ENCODE assay signal across 2 cellular contexts in the genomic region with DNA sequence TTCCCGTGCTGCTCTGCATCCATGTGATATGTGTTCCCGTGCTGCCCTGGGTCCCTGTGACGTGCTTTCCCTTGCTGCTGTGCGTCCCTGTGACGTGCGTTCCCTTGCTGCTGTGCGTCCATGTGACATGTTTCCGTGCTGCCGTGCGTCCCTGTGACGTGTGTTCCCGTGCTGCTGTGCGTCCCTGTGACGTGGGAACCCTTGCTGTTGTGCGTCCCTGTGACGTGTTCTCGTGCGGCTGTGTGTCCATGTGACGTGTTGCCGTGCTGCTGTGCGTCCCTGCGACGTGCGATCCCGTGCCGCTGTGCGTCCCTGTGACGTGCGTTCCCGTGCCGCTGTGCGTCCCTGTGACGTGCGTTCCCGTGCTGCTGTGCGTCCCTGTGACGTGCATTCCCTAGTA.
TF ChIP-seq lines count a peak whose summit lies in the region.

No MANE protein-coding gene starts in this region.

TF ChIP-seq in IMR-90, 13 proteins besides CTCF, POLR2A, EP300 and RAD21:
- TF ChIP-seq FOS (IDR thresholded peaks at IDR 0.05; ENCODE audit: low read depth, low read length) = no peak
- no peak for TF ChIP-seq RFX5 (IDR thresholded peaks at IDR 0.05; ENCODE audit: low read depth, low read length)
- TF ChIP-seq BHLHE40 (IDR thresholded peaks at IDR 0.05; ENCODE audit: low read depth, low read length) = no peak
- no peak for TF ChIP-seq CHD1 (IDR thresholded peaks at IDR 0.05; ENCODE audit: low read depth, low read length)
- TF ChIP-seq NFE2L2 (IDR thresholded peaks at IDR 0.05; ENCODE audit: low read depth, low read length) = no peak
- TF ChIP-seq SMC3 (IDR thresholded peaks at IDR 0.05; ENCODE audit: low read depth, low read length) = no peak
- no peak for TF ChIP-seq CEBPB (IDR thresholded peaks at IDR 0.05; ENCODE audit: low read depth, low read length)
- no peak for TF ChIP-seq RCOR1 (IDR thresholded peaks at IDR 0.05; ENCODE audit: insufficient replicate concordance, low read length)
- TF ChIP-seq, protein P1, sequence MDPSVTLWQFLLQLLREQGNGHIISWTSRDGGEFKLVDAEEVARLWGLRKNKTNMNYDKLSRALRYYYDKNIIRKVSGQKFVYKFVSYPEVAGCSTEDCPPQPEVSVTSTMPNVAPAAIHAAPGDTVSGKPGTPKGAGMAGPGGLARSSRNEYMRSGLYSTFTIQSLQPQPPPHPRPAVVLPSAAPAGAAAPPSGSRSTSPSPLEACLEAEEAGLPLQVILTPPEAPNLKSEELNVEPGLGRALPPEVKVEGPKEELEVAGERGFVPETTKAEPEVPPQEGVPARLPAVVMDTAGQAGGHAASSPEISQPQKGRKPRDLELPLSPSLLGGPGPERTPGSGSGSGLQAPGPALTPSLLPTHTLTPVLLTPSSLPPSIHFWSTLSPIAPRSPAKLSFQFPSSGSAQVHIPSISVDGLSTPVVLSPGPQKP (IDR thresholded peaks at IDR 0.05; ENCODE audit: borderline replicate concordance, low read depth, low read length) = no peak
- TF ChIP-seq MXI1 (IDR thresholded peaks at IDR 0.05; ENCODE audit: borderline replicate concordance, low read depth, low read length) = no peak
- no peak for TF ChIP-seq MAFK (IDR thresholded peaks at IDR 0.05; ENCODE audit: low read depth, low read length)
- TF ChIP-seq, protein P2, sequence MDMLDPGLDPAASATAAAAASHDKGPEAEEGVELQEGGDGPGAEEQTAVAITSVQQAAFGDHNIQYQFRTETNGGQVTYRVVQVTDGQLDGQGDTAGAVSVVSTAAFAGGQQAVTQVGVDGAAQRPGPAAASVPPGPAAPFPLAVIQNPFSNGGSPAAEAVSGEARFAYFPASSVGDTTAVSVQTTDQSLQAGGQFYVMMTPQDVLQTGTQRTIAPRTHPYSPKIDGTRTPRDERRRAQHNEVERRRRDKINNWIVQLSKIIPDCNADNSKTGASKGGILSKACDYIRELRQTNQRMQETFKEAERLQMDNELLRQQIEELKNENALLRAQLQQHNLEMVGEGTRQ (IDR thresholded peaks at IDR 0.05; ENCODE audit: low read depth, low read length) = no peak
- no peak for TF ChIP-seq MAZ (IDR thresholded peaks at IDR 0.05; ENCODE audit: borderline replicate concordance, low read depth, low read length)

TF ChIP-seq in H1, 55 proteins besides CTCF, POLR2A, EP300 and RAD21:
- TF ChIP-seq, protein P3, sequence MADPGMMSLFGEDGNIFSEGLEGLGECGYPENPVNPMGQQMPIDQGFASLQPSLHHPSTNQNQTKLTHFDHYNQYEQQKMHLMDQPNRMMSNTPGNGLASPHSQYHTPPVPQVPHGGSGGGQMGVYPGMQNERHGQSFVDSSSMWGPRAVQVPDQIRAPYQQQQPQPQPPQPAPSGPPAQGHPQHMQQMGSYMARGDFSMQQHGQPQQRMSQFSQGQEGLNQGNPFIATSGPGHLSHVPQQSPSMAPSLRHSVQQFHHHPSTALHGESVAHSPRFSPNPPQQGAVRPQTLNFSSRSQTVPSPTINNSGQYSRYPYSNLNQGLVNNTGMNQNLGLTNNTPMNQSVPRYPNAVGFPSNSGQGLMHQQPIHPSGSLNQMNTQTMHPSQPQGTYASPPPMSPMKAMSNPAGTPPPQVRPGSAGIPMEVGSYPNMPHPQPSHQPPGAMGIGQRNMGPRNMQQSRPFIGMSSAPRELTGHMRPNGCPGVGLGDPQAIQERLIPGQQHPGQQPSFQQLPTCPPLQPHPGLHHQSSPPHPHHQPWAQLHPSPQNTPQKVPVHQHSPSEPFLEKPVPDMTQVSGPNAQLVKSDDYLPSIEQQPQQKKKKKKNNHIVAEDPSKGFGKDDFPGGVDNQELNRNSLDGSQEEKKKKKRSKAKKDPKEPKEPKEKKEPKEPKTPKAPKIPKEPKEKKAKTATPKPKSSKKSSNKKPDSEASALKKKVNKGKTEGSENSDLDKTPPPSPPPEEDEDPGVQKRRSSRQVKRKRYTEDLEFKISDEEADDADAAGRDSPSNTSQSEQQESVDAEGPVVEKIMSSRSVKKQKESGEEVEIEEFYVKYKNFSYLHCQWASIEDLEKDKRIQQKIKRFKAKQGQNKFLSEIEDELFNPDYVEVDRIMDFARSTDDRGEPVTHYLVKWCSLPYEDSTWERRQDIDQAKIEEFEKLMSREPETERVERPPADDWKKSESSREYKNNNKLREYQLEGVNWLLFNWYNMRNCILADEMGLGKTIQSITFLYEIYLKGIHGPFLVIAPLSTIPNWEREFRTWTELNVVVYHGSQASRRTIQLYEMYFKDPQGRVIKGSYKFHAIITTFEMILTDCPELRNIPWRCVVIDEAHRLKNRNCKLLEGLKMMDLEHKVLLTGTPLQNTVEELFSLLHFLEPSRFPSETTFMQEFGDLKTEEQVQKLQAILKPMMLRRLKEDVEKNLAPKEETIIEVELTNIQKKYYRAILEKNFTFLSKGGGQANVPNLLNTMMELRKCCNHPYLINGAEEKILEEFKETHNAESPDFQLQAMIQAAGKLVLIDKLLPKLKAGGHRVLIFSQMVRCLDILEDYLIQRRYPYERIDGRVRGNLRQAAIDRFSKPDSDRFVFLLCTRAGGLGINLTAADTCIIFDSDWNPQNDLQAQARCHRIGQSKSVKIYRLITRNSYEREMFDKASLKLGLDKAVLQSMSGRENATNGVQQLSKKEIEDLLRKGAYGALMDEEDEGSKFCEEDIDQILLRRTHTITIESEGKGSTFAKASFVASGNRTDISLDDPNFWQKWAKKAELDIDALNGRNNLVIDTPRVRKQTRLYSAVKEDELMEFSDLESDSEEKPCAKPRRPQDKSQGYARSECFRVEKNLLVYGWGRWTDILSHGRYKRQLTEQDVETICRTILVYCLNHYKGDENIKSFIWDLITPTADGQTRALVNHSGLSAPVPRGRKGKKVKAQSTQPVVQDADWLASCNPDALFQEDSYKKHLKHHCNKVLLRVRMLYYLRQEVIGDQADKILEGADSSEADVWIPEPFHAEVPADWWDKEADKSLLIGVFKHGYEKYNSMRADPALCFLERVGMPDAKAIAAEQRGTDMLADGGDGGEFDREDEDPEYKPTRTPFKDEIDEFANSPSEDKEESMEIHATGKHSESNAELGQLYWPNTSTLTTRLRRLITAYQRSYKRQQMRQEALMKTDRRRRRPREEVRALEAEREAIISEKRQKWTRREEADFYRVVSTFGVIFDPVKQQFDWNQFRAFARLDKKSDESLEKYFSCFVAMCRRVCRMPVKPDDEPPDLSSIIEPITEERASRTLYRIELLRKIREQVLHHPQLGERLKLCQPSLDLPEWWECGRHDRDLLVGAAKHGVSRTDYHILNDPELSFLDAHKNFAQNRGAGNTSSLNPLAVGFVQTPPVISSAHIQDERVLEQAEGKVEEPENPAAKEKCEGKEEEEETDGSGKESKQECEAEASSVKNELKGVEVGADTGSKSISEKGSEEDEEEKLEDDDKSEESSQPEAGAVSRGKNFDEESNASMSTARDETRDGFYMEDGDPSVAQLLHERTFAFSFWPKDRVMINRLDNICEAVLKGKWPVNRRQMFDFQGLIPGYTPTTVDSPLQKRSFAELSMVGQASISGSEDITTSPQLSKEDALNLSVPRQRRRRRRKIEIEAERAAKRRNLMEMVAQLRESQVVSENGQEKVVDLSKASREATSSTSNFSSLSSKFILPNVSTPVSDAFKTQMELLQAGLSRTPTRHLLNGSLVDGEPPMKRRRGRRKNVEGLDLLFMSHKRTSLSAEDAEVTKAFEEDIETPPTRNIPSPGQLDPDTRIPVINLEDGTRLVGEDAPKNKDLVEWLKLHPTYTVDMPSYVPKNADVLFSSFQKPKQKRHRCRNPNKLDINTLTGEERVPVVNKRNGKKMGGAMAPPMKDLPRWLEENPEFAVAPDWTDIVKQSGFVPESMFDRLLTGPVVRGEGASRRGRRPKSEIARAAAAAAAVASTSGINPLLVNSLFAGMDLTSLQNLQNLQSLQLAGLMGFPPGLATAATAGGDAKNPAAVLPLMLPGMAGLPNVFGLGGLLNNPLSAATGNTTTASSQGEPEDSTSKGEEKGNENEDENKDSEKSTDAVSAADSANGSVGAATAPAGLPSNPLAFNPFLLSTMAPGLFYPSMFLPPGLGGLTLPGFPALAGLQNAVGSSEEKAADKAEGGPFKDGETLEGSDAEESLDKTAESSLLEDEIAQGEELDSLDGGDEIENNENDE (IDR thresholded peaks at IDR 0.05; ENCODE audit: insufficient replicate concordance, low read length) = no peak
- TF ChIP-seq TEAD4 (IDR thresholded peaks at IDR 0.05; ENCODE audit: low read depth, low read length) (no peak), SP2 (IDR thresholded peaks at IDR 0.05; ENCODE audit: low read length) (no peak), TAF1 (IDR thresholded peaks at IDR 0.05; ENCODE audit: low read depth, low read length) (no peak), TAF7 (optimal IDR thresholded peaks at IDR 0.05; ENCODE audit: borderline replicate concordance, low read depth, low read length) (no peak), BACH1 (IDR thresholded peaks at IDR 0.05; ENCODE audit: low read length) (no peak), CBX5 (IDR thresholded peaks at IDR 0.05; ENCODE audit: low read depth, low read length) (no peak), SP4 (IDR thresholded peaks at IDR 0.05; ENCODE audit: low read length) (no peak)
